23 cellular contexts compared by ENCODE assay signal in the genomic region with DNA sequence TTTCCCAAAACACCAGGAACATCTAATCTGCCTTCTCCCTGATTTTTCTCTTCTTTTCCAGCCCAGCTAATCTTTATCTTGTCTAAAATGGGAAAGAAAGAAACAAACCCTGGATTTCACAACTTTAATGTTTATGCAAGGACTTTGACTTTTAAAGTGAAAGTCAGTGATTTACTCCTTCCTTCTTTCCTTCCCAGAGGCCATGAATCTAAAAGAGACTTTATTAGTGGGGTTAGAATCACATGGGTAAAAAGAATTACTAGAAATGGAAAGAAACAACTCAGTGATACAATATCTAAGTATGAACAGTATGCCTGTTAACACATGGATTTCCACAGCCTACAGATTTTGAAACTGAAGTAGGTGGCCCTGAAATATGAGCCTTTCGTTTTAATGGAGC. TPM values are rescaled to one million over a fixed set of nuclear protein-coding genes. Genes with fewer than 3 reads are reported as not detected.
DNase-seq lines count a peak whose midpoint lies in the region; ATAC-seq, FAIRE-seq and TF ChIP-seq lines count a peak whose summit lies in the region.
"Had no signal": no experiment of that assay in that cellular context is flagged by ENCODE, and none has a peak within 500 bp of the region (broad histone marks: within the 10 kb centered on the region; RNA-seq: fewer than 3 reads in every experiment).

No MANE protein-coding gene starts in this region.

- no peaks in the 10 kb centered on the region for H4K20me1 ChIP-seq in astrocyte (ENCODE audit: insufficient read depth, low read length)

- H3K4me2 ChIP-seq in astrocyte (ENCODE audit: low read length): no peak overlapping the region

- H3K27me3 Mint-ChIP-seq in astrocyte (ENCODE audit: low read depth, unreplicated experiment) (no peaks in the 10 kb centered on the region), mesothelial cell of epicardium (ENCODE audit: low read depth) (peaks cover 16% of the 10 kb centered on the region)
- no peaks in the 10 kb centered on the region for H3K27me3 Mint-ChIP-seq in T-helper 2 cell treated with Interferon-gamma antibody and Interleukin-4, amounts not matched to agents 5 μg/mL and 100 μg/mL, for 36 hours (ENCODE audit: low read depth)
- H3K27me3 Mint-ChIP-seq: naive B cell had no signal

- TF ChIP-seq CTCF in astrocyte (IDR thresholded peaks at IDR 0.05; ENCODE audit: insufficient read depth, low read depth, low read length): no peak
- no peak for TF ChIP-seq CTCF in stomach (IDR thresholded peaks at IDR 0.05)
- TF ChIP-seq CTCF in mesothelial cell of epicardium (IDR thresholded peaks at IDR 0.05; ENCODE audit: unreplicated experiment): no peak

- ATAC-seq in HG03139 (IDR thresholded peaks at IDR 0.05; ENCODE audit: unreplicated experiment): no peak
- ATAC-seq: left cardiac atrium, Panc1, WTC11 had no signal

- WGBS in stomach, 5 donors: 47 to 74% (median 57%) methylated on average over 1 of the region's 1 CpG

- TF ChIP-seq POLR2A in stomach (IDR thresholded peaks at IDR 0.05): no peak

- H3K4me1 ChIP-seq in astrocyte (ENCODE audit: insufficient read depth, low read length): peaks cover 4% of the 10 kb centered on the region
- no peaks in the 10 kb centered on the region for H3K4me1 ChIP-seq in stomach

- H2AFZ ChIP-seq in astrocyte (ENCODE audit: low read depth, low read length): no peak overlapping the region

- H3K9ac ChIP-seq in astrocyte (ENCODE audit: low read length): no peak overlapping the region

- H3K36me3 ChIP-seq in astrocyte (ENCODE audit: insufficient read depth, low read length) (no peaks in the 10 kb centered on the region), stomach (no peaks in the 10 kb centered on the region)

- peaks cover 2% of the 10 kb centered on the region for H3K9me3 Mint-ChIP-seq in astrocyte (ENCODE audit: unreplicated experiment)
- no peaks in the 10 kb centered on the region for H3K9me3 Mint-ChIP-seq in T-helper 2 cell treated with Interferon-gamma antibody and Interleukin-4, amounts not matched to agents 5 μg/mL and 100 μg/mL, for 36 hours
- H3K9me3 Mint-ChIP-seq in mesothelial cell of epicardium: peaks cover 13% of the 10 kb centered on the region

- H3K4me3 Mint-ChIP-seq in astrocyte (ENCODE audit: unreplicated experiment) (no peak overlapping the region), mesothelial cell of epicardium (no peak overlapping the region)
- H3K4me3 Mint-ChIP-seq in T-helper 2 cell treated with Interferon-gamma antibody and Interleukin-4, amounts not matched to agents 5 μg/mL and 100 μg/mL, for 36 hours: no peak overlapping the region
- H3K4me3 Mint-ChIP-seq: CD14-positive monocyte, naive B cell, WTC11 had no signal

- no peaks in the 10 kb centered on the region for H3K9me3 ChIP-seq in astrocyte (ENCODE audit: insufficient read depth, low read depth, low read length)
- no peaks in the 10 kb centered on the region for H3K9me3 ChIP-seq in stomach

- TF ChIP-seq EP300 in stomach (IDR thresholded peaks at IDR 0.05): no peak

- FAIRE-seq in astrocyte (lab: Jason Lieb, UNC): peak; percentile 62
- FAIRE-seq: H1 had no signal

- H3K27ac ChIP-seq in astrocyte (ENCODE audit: low read depth, low read length) (no peak overlapping the region), stomach (peak overlapping the region in 3 of 5 donors; percentile 3 to 43 (median 34))

- H3K27me3 ChIP-seq in astrocyte (ENCODE audit: insufficient read depth, low read length) (no peaks in the 10 kb centered on the region), stomach (no peaks in the 10 kb centered on the region)

- intact Hi-C loops in stomach (cut with DNase I; ENCODE audit: low total_unique reads): no loop called here

- H3K4me3 ChIP-seq in astrocyte (ENCODE audit: insufficient read depth, low read depth, low read length): no peak overlapping the region
- H3K4me3 ChIP-seq in stomach: no peak overlapping the region
- H3K4me3 ChIP-seq: coronary artery had no signal

- H3K4me1 Mint-ChIP-seq in astrocyte (ENCODE audit: low read depth, unreplicated experiment) (peaks cover 1% of the 10 kb centered on the region), mesothelial cell of epicardium (peaks cover 14% of the 10 kb centered on the region)
- no peaks in the 10 kb centered on the region for H3K4me1 Mint-ChIP-seq in T-helper 2 cell treated with Interferon-gamma antibody and Interleukin-4, amounts not matched to agents 5 μg/mL and 100 μg/mL, for 36 hours (ENCODE audit: low read depth)
- H3K4me1 Mint-ChIP-seq: CD14-positive monocyte, naive B cell had no signal

- peak; percentile 40 for DNase-seq in GM03348 (ENCODE audit: low spot score)
- DNase-seq in astrocyte (ENCODE audit: low read depth): peak; percentile 48
- DNase-seq in iris pigment epithelial cell (ENCODE audit: low read depth): peak; percentile 86
- no peak for DNase-seq in stomach
- no peak for DNase-seq in T-helper 2 cell treated with Interferon-gamma antibody and Interleukin-4, amounts not matched to agents 5 μg/mL and 100 μg/mL, for 36 hours (ENCODE audit: low spot score)
- no peak for DNase-seq in effector CD4-positive, alpha-beta T cell
- DNase-seq in mesothelial cell of epicardium (ENCODE audit: low spot score in 2 of 2, unreplicated experiment in 2 of 2): no peak
- DNase-seq: activated CD8-positive, alpha-beta memory T cell treated with anti-CD3 and anti-CD28 coated beads for 24 hours; amniotic stem cell; hippocampal formation; left cardiac atrium; naive B cell; NCI-H1930; NCI-H526; SW 1271 had no signal

- no peak overlapping the region for H3K27ac Mint-ChIP-seq in astrocyte (ENCODE audit: unreplicated experiment)
- H3K27ac Mint-ChIP-seq in T-helper 2 cell treated with Interferon-gamma antibody and Interleukin-4, amounts not matched to agents 5 μg/mL and 100 μg/mL, for 36 hours: no peak overlapping the region
- H3K27ac Mint-ChIP-seq in mesothelial cell of epicardium: no peak overlapping the region
- H3K27ac Mint-ChIP-seq: CD14-positive monocyte, naive B cell, WTC11 had no signal

- no peaks in the 10 kb centered on the region for H3K79me2 ChIP-seq in astrocyte (ENCODE audit: insufficient read depth, low read length)

- H3K36me3 Mint-ChIP-seq in astrocyte (ENCODE audit: low read depth, unreplicated experiment): no peaks in the 10 kb centered on the region
- no peaks in the 10 kb centered on the region for H3K36me3 Mint-ChIP-seq in T-helper 2 cell treated with Interferon-gamma antibody and Interleukin-4, amounts not matched to agents 5 μg/mL and 100 μg/mL, for 36 hours (ENCODE audit: low read depth)
- H3K36me3 Mint-ChIP-seq in mesothelial cell of epicardium: peaks cover 2% of the 10 kb centered on the region
- H3K36me3 Mint-ChIP-seq: CD14-positive monocyte, naive B cell, WTC11 had no signal

RNA-seq across cellular contexts. Expression of gene KCNK2, which starts 59.8 kb away (rescaled TPM):
- total RNA-seq in astrocyte: 0.16 TPM in 1 of 2 replicates, not detected in the other
- 10 to 100 TPM in 1 of 5 donors, 1 to 10 TPM in 2, not detected in 2; 2.8 to 48.7 (median 4.1) TPM for total RNA-seq in stomach
- 1 to 10 TPM in 2 of 3 donors, under 1 TPM in 1; 0.40 to 5.7 (median 3.2) TPM for polyA plus RNA-seq in stomach
- total RNA-seq in mesothelial cell of epicardium: 5.8 to 7.4 TPM (median 6.5 TPM) in 3 replicates
- total RNA-seq: epithelial cell of proximal tubule, pulmonary artery endothelial cell had no signal
- polyA plus RNA-seq: CD14-positive monocyte had no signal

Comparison
In these comparisons a context has a peak if more than half of its experiments do, and no peak if none do; other contexts are left out.
1. DNase-seq: peak in GM03348 (single experiment), astrocyte (single experiment) and iris pigment epithelial cell (single experiment); none in stomach (single experiment), T-helper 2 cell treated with Interferon-gamma antibody and Interleukin-4, amounts not matched to agents 5 μg/mL and 100 μg/mL, for 36 hours (single experiment), effector CD4-positive, alpha-beta T cell (single experiment) and mesothelial cell of epicardium (0 of 2).